7 cellular contexts compared by ENCODE assay signal in the genomic region with DNA sequence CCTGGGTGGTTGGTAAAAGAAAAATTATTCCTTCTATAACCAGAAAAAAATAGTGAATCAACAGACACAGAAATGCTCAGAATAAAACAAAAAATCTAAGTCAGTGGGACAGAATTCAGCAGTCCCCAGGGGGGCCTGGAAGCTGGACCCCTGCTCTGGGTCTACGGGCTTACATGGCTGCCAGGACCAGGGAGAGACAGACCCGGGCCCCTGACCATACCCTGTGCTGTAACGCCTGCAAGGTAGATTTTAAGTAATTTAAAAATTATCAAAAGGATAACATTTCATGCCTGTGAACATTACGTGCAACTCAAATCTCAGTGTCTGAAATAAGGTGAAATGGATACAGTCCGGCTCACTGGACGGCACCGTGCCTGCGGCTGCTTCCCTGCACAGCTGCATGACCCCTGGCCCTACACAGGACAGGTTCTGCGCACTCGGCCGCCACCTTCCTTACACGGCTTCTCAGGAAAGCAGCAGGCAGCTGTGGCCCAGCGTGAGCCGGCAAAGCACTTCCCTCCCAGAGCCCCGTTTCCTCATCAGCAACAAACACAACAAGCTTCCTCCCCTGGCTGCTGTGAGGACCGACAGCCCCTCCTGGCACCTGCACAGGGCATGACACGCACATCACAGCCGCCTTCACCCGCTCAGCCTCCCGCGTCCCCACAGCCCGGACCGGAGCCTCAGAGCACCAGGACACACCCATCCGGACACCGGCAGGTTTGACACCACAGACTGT. TPM values are rescaled to one million over a fixed set of nuclear protein-coding genes. Genes with fewer than 3 reads are reported as not detected.
DNase-seq lines count a peak whose midpoint lies in the region; ATAC-seq and TF ChIP-seq lines count a peak whose summit lies in the region.

No MANE protein-coding gene starts in this region.

- no peaks in the 10 kb centered on the region for H3K9me3 ChIP-seq in smooth muscle cell (replicated peaks; ENCODE audit: low read depth)

- no peak overlapping the region for H3K9ac ChIP-seq in smooth muscle cell (ENCODE audit: low read depth)

- ATAC-seq in GM19463 (IDR thresholded peaks at IDR 0.05; ENCODE audit: unreplicated experiment) = peak; percentile 59

- DNase-seq in NB4 (ENCODE audit: low read depth) (peak; percentile 97), fibroblast of mammary gland (ENCODE audit: low read depth) (peak; percentile 50), smooth muscle cell (lab: John Stamatoyannopoulos, UW; ENCODE audit: unreplicated experiment) (no peak), epidermal melanocyte (ENCODE audit: insufficient read length, low spot score) (no peak), globus pallidus (ENCODE audit: low spot score) (no peak)
- DNase-seq in activated CD8-positive, alpha-beta memory T cell treated with anti-CD3 and anti-CD28 coated beads, Interleukin-2, amount 50 U/mL, for 24 hours (ENCODE audit: extremely low read depth) = peak; percentile 41

- no peaks in the 10 kb centered on the region for H3K27me3 ChIP-seq in smooth muscle cell (ENCODE audit: low read depth)

- peaks cover 24% of the 10 kb centered on the region for H3K4me1 ChIP-seq in smooth muscle cell (ENCODE audit: low read depth)

- H3K79me2 ChIP-seq in smooth muscle cell (ENCODE audit: low read depth) = peaks cover 78% of the 10 kb centered on the region

- no peaks in the 10 kb centered on the region for H3K36me3 ChIP-seq in smooth muscle cell (ENCODE audit: low read depth)

- H4K20me1 ChIP-seq in smooth muscle cell (ENCODE audit: low read depth) = peaks cover 81% of the 10 kb centered on the region

- no peak for TF ChIP-seq POLR2A in NB4 (IDR thresholded peaks at IDR 0.05; ENCODE audit: extremely low read depth, insufficient read length)

- WGBS in smooth muscle cell (ENCODE audit: low lambda C conversion rate) = 82% methylated on average over 25 of the region's 25 CpGs

- no peak overlapping the region for H3K4me2 ChIP-seq in smooth muscle cell

- H3K4me3 ChIP-seq in NB4 (ENCODE audit: low read depth, low read length) = peak overlapping the region; percentile 0
- H3K4me3 ChIP-seq in fibroblast of mammary gland (ENCODE audit: control insufficient read depth, low read depth, low read length) = no peak overlapping the region
- no peak overlapping the region for H3K4me3 ChIP-seq in smooth muscle cell

- H3F3A ChIP-seq in smooth muscle cell (ENCODE audit: low read depth) = peaks cover 12% of the 10 kb centered on the region

- peak overlapping the region; percentile 77 for H3K27ac ChIP-seq in smooth muscle cell (ENCODE audit: low read depth)

- no peak overlapping the region for H2AFZ ChIP-seq in smooth muscle cell (ENCODE audit: low read depth)

- peak; percentile 48 for TF ChIP-seq CTCF in NB4 (IDR thresholded peaks at IDR 0.05; ENCODE audit: low read depth, low read length)
- no peak for TF ChIP-seq CTCF in fibroblast of mammary gland (conservative IDR thresholded peaks at IDR 0.05; ENCODE audit: control insufficient read depth, insufficient read depth, low read depth, low read length)
- TF ChIP-seq CTCF in smooth muscle cell (IDR thresholded peaks at IDR 0.05; ENCODE audit: borderline replicate concordance, insufficient read depth, poor library complexity, severe bottlenecking) = no peak

RNA-seq across cellular contexts. Expression of gene RASA3, which starts 22.2 kb away (rescaled TPM):
- 21.3 and 23.4 TPM in 2 replicates for total RNA-seq in smooth muscle cell
- 24.4 and 26.8 TPM in 2 replicates for polyA plus RNA-seq in smooth muscle cell

Comparison
In these comparisons a context has a peak if more than half of its experiments do, and no peak if none do; other contexts are left out.
1. DNase-seq: peak in NB4 (single experiment), activated CD8-positive, alpha-beta memory T cell treated with anti-CD3 and anti-CD28 coated beads, Interleukin-2, amount 50 U/mL, for 24 hours (single experiment) and fibroblast of mammary gland (single experiment); none in smooth muscle cell (single experiment), epidermal melanocyte (single experiment) and globus pallidus (single experiment).